In the genomic region with DNA sequence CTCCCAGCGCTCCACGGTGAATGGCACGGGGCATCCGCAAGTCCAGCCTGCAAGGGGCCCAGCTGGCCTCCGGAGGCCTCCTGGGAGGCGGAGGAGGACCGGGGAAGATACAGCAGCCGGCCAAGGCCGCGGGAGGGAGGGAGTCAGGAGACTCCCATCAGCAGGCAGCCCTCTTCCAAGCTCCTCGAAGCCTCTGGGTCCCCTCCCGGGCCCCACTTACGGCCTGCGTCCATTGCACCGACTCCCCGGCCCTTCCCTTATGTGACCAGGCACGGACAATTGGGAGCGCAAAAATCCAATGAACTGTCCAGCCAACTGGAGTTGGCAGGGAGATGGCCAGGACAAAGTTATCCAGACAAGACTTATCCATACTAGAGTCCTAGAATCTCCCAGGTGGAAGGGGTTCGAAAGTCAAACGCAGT, we compare ENCODE assay signal across 8 cellular contexts. TPM values are rescaled to one million over a fixed set of nuclear protein-coding genes. Genes with fewer than 3 reads are reported as not detected.
DNase-seq lines count a peak whose midpoint lies in the region; ATAC-seq and TF ChIP-seq lines count a peak whose summit lies in the region.

No MANE protein-coding gene starts in this region.

- H3K36me3 Mint-ChIP-seq in dendritic cell treated with granulocyte-macrophage colony-stimulating factor and Interleukin-4, amounts not matched to agents 40 ng/mL and 50 ng/mL, for 4 days (ENCODE audit: low read depth): peaks cover 6% of the 10 kb centered on the region

- H3K9me3 Mint-ChIP-seq in dendritic cell treated with granulocyte-macrophage colony-stimulating factor and Interleukin-4, amounts not matched to agents 40 ng/mL and 50 ng/mL, for 4 days: no peaks in the 10 kb centered on the region

- H3K27ac ChIP-seq in KOPT-K1 (ENCODE audit: low read depth, low read length, poor library complexity, severe bottlenecking): peak overlapping the region; percentile 60
- peak overlapping the region; percentile 44 for H3K27ac ChIP-seq in mesenchymal stem cell (ENCODE audit: low read length, poor library complexity, severe bottlenecking)
- H3K27ac ChIP-seq in uterus: peak overlapping the region; percentile 94

- H3K27me3 ChIP-seq in mesenchymal stem cell (ENCODE audit: control insufficient read depth in 1 of 2, insufficient read depth in 1 of 2, low read length in 2 of 2) (no peaks in the 10 kb centered on the region), uterus (no peaks in the 10 kb centered on the region)

- WGBS in mesenchymal stem cell: 3% methylated on average over 20 of the region's 20 CpGs

- no peak for TF ChIP-seq CTCF in AG10803 (conservative IDR thresholded peaks at IDR 0.05; ENCODE audit: low read length)
- no peak for TF ChIP-seq CTCF in uterus (IDR thresholded peaks at IDR 0.05)

- peak overlapping the region in 1 of 2 experiments; percentile 15 for H3K23ac ChIP-seq in mesenchymal stem cell (ENCODE audit: low read length in 2 of 2)

- peaks cover 23% of the 10 kb centered on the region for H3K4me1 ChIP-seq in mesenchymal stem cell (ENCODE audit: control insufficient read depth, insufficient read depth, low read depth, low read length)
- H3K4me1 ChIP-seq in uterus: peaks cover 11 to 23% of the 10 kb centered on the region in 2 donors

- peaks cover 12% of the 10 kb centered on the region for H3K4me1 Mint-ChIP-seq in dendritic cell treated with granulocyte-macrophage colony-stimulating factor and Interleukin-4, amounts not matched to agents 40 ng/mL and 50 ng/mL, for 4 days (ENCODE audit: low read depth)

- H2BK12ac ChIP-seq in mesenchymal stem cell (ENCODE audit: low read length in 2 of 2): peak overlapping the region in 1 of 2 experiments; percentile 33

- no peaks in the 10 kb centered on the region for H3K9me3 ChIP-seq in KOPT-K1 (ENCODE audit: insufficient read depth, low read length, poor library complexity, severe bottlenecking)
- H3K9me3 ChIP-seq in mesenchymal stem cell (ENCODE audit: control insufficient read depth, low read length): no peaks in the 10 kb centered on the region
- H3K9me3 ChIP-seq in uterus: no peaks in the 10 kb centered on the region

- H2BK15ac ChIP-seq in mesenchymal stem cell (ENCODE audit: low read depth, poor library complexity, severe bottlenecking): no peak overlapping the region

- peaks cover 21% of the 10 kb centered on the region for H3K79me1 ChIP-seq in mesenchymal stem cell (replicated peaks; ENCODE audit: low read length, poor library complexity, severe bottlenecking)

- TF ChIP-seq POLR2A in uterus (IDR thresholded peaks at IDR 0.05): no peak

- peak overlapping the region in 1 of 2 experiments; percentile 49 for H3K14ac ChIP-seq in mesenchymal stem cell (ENCODE audit: low read length in 2 of 2)

- no peak overlapping the region for H2AFZ ChIP-seq in mesenchymal stem cell (ENCODE audit: low read depth, low read length)

- H3K4me3 ChIP-seq in AG10803 (ENCODE audit: low read length) (peak overlapping the region; percentile 68), mesenchymal stem cell (ENCODE audit: insufficient read depth in 1 of 2, low read depth in 1 of 2, low read length in 2 of 2) (peak overlapping the region; percentile 90 to 95), uterus (peak overlapping the region; percentile 55 to 71)

- H3K27ac Mint-ChIP-seq in dendritic cell treated with granulocyte-macrophage colony-stimulating factor and Interleukin-4, amounts not matched to agents 40 ng/mL and 50 ng/mL, for 4 days: peak overlapping the region; percentile 13

- no peak for DNase-seq in AG10803 (ENCODE audit: low read depth)
- DNase-seq in mesenchymal stem cell: peak; percentile 56
- DNase-seq in uterus: peak in 1 of 2 donors; percentile 67
- no peak for DNase-seq in NK-92 treated with Interleukin-12 subunit alpha and Interleukin-12 subunit beta, amount 100 ng/mL, for 24 hours (lab: John Stamatoyannopoulos, UW)
- DNase-seq in ACHN: no peak

- peak overlapping the region in 1 of 2 experiments; percentile 9 for H3K4ac ChIP-seq in mesenchymal stem cell (ENCODE audit: low read depth in 1 of 2, low read length in 2 of 2)

- ATAC-seq in HG02884 (IDR thresholded peaks at IDR 0.05; ENCODE audit: unreplicated experiment): no peak

- peak overlapping the region; percentile 77 for H2BK120ac ChIP-seq in mesenchymal stem cell (ENCODE audit: low read depth, low read length)

- H3K36me3 ChIP-seq in KOPT-K1 (ENCODE audit: insufficient read depth, low read length): peaks cover 16% of the 10 kb centered on the region; the same call in 1 of the 2 replicates
- H3K36me3 ChIP-seq in mesenchymal stem cell (ENCODE audit: control insufficient read depth in 1 of 2, insufficient read depth in 2 of 2, low read depth in 1 of 2, low read length in 2 of 2): peaks cover 5 to 30% of the 10 kb centered on the region in 2 experiments
- no peaks in the 10 kb centered on the region for H3K36me3 ChIP-seq in uterus

- H3K4me3 Mint-ChIP-seq in dendritic cell treated with granulocyte-macrophage colony-stimulating factor and Interleukin-4, amounts not matched to agents 40 ng/mL and 50 ng/mL, for 4 days: peak overlapping the region; percentile 85

- H2AK5ac ChIP-seq in mesenchymal stem cell (ENCODE audit: low read length, severe bottlenecking): no peak overlapping the region

- peak overlapping the region in 1 of 2 experiments; percentile 99 for H3K18ac ChIP-seq in mesenchymal stem cell (ENCODE audit: low read depth in 1 of 2, low read length in 2 of 2)

- in situ Hi-C loops in ACHN (cut with HindIII; ENCODE audit: low pct_ligation_motif_present, low pct_unique_long_range_greater_than_20kb, low sequenced_read_pairs): no loop called here

- H2BK5ac ChIP-seq in mesenchymal stem cell (ENCODE audit: low read depth, low read length, poor library complexity, severe bottlenecking): no peak overlapping the region

- intact Hi-C loops in dendritic cell treated with granulocyte-macrophage colony-stimulating factor and Interleukin-4, amounts not matched to agents 40 ng/mL and 50 ng/mL, for 4 days (cut with micrococcal nuclease): no loop called here
- intact Hi-C loops in uterus (cut with DNase I; ENCODE audit: low total_unique reads): no loop called here

- H3K4me2 ChIP-seq in mesenchymal stem cell (ENCODE audit: low read length, poor library complexity, severe bottlenecking): peak overlapping the region; percentile 91

- H3K27me3 Mint-ChIP-seq in dendritic cell treated with granulocyte-macrophage colony-stimulating factor and Interleukin-4, amounts not matched to agents 40 ng/mL and 50 ng/mL, for 4 days: peaks cover 18% of the 10 kb centered on the region

- no peak overlapping the region for H4K91ac ChIP-seq in mesenchymal stem cell (ENCODE audit: low read length)

- H4K8ac ChIP-seq in mesenchymal stem cell (ENCODE audit: low read length): no peak overlapping the region

- peak overlapping the region; percentile 90 for H3K9ac ChIP-seq in mesenchymal stem cell (ENCODE audit: low read length)

RNA-seq across cellular contexts. Expression of a gene that starts 0.7 kb away (rescaled TPM):
- polyA plus RNA-seq in mesenchymal stem cell (2013, experiment 1 of 2): 160 TPM
- polyA plus RNA-seq in mesenchymal stem cell (2013, experiment 2 of 2): 152 TPM
- 100 to 1,000 TPM; 212 to 664 (median 370) TPM for total RNA-seq in uterus

RNA-seq across cellular contexts. Expression of a gene that starts 17.2 kb away (rescaled TPM):
- 0.98 TPM for polyA plus RNA-seq in mesenchymal stem cell (2013, experiment 1 of 2)
- 1.1 TPM for polyA plus RNA-seq in mesenchymal stem cell (2013, experiment 2 of 2)
- total RNA-seq in uterus: 10 to 100 TPM; 17.9 to 34.8 (median 23.1) TPM

Comparison
In these comparisons a context has a peak if more than half of its experiments do, and no peak if none do; other contexts are left out.
1. H3K27ac ChIP-seq: peak in every context shown above with its lines; median percentile 94 in uterus; 60 in KOPT-K1; 44 in mesenchymal stem cell.